Comparison of ENCODE assay signal across 7 cellular contexts in the genomic region with DNA sequence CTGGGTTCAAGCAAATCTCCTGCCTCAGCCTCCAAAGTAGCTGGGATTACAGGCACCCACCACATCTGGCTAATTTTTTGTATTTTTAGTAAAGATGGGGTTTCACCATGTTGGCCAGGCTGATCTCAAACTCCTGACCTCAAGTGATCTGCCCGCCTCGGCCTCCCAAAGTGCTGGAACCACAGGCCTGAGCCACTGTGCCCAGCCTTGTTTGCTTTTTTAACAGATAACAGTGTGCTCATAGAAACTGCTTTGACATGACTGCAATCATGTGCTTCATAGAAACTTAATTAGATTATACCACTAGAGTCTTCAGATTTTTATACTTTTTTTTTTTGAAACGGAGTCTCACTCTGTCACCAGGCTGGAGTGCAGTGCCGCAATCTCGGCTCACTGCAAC. TPM values are rescaled to one million over a fixed set of nuclear protein-coding genes. Genes with fewer than 3 reads are reported as not detected.
"Had no signal": no experiment of that assay in that cellular context is flagged by ENCODE, and none has a peak within 500 bp of the region (broad histone marks: within the 10 kb centered on the region; RNA-seq: fewer than 3 reads in every experiment).

No MANE protein-coding gene starts in this region.

RNA-seq across cellular contexts. Expression of gene RHD, which starts 57.0 kb away (rescaled TPM):
- total RNA-seq: body of pancreas; cardiac septum; esophagus mucosa; smooth muscle cell; T-helper 1 cell treated with Interleukin-12 subunit alpha and Interleukin-12 subunit beta and Interleukin-4 antibody, amounts not matched to agents 30 ng/mL and 1 ng/mL, for 36 hours; transverse colon had no signal
- polyA plus RNA-seq: sigmoid colon, smooth muscle cell had no signal
